In genomic region chr2:119795309-119796303, GRCh38 we compare ENCODE assay signal across 21 cellular contexts.
"Had no signal": no experiment of that assay in that cellular context is flagged by ENCODE, and none has a peak within 500 bp of the region (broad histone marks: within the 10 kb centered on the region; RNA-seq: fewer than 3 reads in every experiment).

No MANE protein-coding gene starts in this region.

- FAIRE-seq: small intestine had no signal

- H2AFZ ChIP-seq: parathyroid adenoma had no signal

- H3K27ac ChIP-seq: cardiac muscle cell, foreskin keratinocyte, parathyroid adenoma, transverse colon, uterus had no signal

- H3K27me3 ChIP-seq: cardiac muscle cell, foreskin keratinocyte, transverse colon, uterus had no signal

- ATAC-seq: activated T-cell treated with anti-CD3 and anti-CD28 coated beads, Interleukin-2, amount 50 U/mL, for 72 hours; foreskin keratinocyte; sciatic nerve; stimulated activated naive B cell treated with anti-CD40 and anti-IgM and Interleukin-4, amounts not matched to agents 10 μg/mL and 1 μg/mL and 100 μg/mL, for 72 hours had no signal

- DNase-seq: activated CD4-positive, alpha-beta memory T cell treated with anti-CD3 and anti-CD28 coated beads, Interleukin-2, amount 10 ng/mL, durations not matched to agents 7 days and 5 days; activated CD4-positive, alpha-beta T cell treated with anti-CD3 and anti-CD28 coated beads, Interleukin-2, amount 10 ng/mL, durations not matched to agents 24 days and 14 days; activated effector memory CD4-positive, alpha-beta T cell treated with Interleukin-2 at 50 U/mL for 16 hours; activated naive CD4-positive, alpha-beta T cell treated with anti-CD3 and anti-CD28 coated beads, Interleukin-2, amount 10 ng/mL, durations not matched to agents 7 days and 5 days; activated T-cell treated with anti-CD3 and anti-CD28 coated beads, Interleukin-2, amount 50 U/mL, for 72 hours; amygdala; effector CD4-positive, alpha-beta T cell; erythroblast; foreskin keratinocyte; hippocampal formation; small intestine; stimulated activated CD4-positive, alpha-beta T cell treated with anti-CD3 and anti-CD28 coated beads, Interleukin-2, amount 100 ng/mL, for 24 hours; stimulated activated naive B cell treated with anti-CD40 and anti-IgM and Interleukin-4, amounts not matched to agents 10 μg/mL and 1 μg/mL and 100 μg/mL, for 72 hours; transverse colon; uterus had no signal

- H3K27me3 Mint-ChIP-seq: activated CD4-positive, alpha-beta memory T cell treated with anti-CD3 and anti-CD28 coated beads, Interleukin-2, amount 10 ng/mL, durations not matched to agents 7 days and 5 days; activated CD4-positive, alpha-beta T cell treated with anti-CD3 and anti-CD28 coated beads, Interleukin-2, amount 10 ng/mL, durations not matched to agents 24 days and 14 days; activated naive CD4-positive, alpha-beta T cell treated with anti-CD3 and anti-CD28 coated beads, Interleukin-2, amount 10 ng/mL, durations not matched to agents 7 days and 5 days; dendritic cell treated with granulocyte-macrophage colony-stimulating factor and Interleukin-4, amounts not matched to agents 40 ng/mL and 50 ng/mL, for 4 days; memory B cell; natural killer cell treated with Interleukin-12 subunit alpha and Interleukin-12 subunit beta and Interleukin-15 and Interleukin-18, amount 100 ng/mL, for 72 hours; stimulated activated naive B cell treated with anti-CD40 and anti-IgM and Interleukin-4, amounts not matched to agents 10 μg/mL and 1 μg/mL and 100 μg/mL, for 72 hours had no signal

- H3K9ac ChIP-seq: parathyroid adenoma had no signal

- H3K36me3 ChIP-seq: cardiac muscle cell, transverse colon, uterus had no signal

- H3K4me1 Mint-ChIP-seq: activated CD4-positive, alpha-beta T cell treated with anti-CD3 and anti-CD28 coated beads, Interleukin-2, amount 10 ng/mL, durations not matched to agents 24 days and 14 days; activated naive CD4-positive, alpha-beta T cell treated with anti-CD3 and anti-CD28 coated beads, Interleukin-2, amount 10 ng/mL, durations not matched to agents 7 days and 5 days had no signal

- H3K4me1 ChIP-seq: foreskin keratinocyte, parathyroid adenoma, transverse colon, uterus had no signal

- H3K4me3 ChIP-seq: cardiac muscle cell, transverse colon, uterus had no signal

- H3K27ac Mint-ChIP-seq: activated CD4-positive, alpha-beta memory T cell treated with anti-CD3 and anti-CD28 coated beads, Interleukin-2, amount 10 ng/mL, durations not matched to agents 7 days and 5 days; activated CD4-positive, alpha-beta T cell treated with anti-CD3 and anti-CD28 coated beads, Interleukin-2, amount 10 ng/mL, durations not matched to agents 24 days and 14 days; activated naive CD4-positive, alpha-beta T cell treated with anti-CD3 and anti-CD28 coated beads, Interleukin-2, amount 10 ng/mL, durations not matched to agents 7 days and 5 days; activated T-cell treated with anti-CD3 and anti-CD28 coated beads, Interleukin-2, amount 50 U/mL, for 72 hours; dendritic cell treated with granulocyte-macrophage colony-stimulating factor and Interleukin-4, amounts not matched to agents 40 ng/mL and 50 ng/mL, for 4 days; memory B cell; natural killer cell treated with Interleukin-12 subunit alpha and Interleukin-12 subunit beta and Interleukin-15 and Interleukin-18, amount 100 ng/mL, for 72 hours; stimulated activated naive B cell treated with anti-CD40 and anti-IgM and Interleukin-4, amounts not matched to agents 10 μg/mL and 1 μg/mL and 100 μg/mL, for 72 hours had no signal

- H3K4me3 Mint-ChIP-seq: activated CD4-positive, alpha-beta memory T cell treated with anti-CD3 and anti-CD28 coated beads, Interleukin-2, amount 10 ng/mL, durations not matched to agents 7 days and 5 days; activated CD4-positive, alpha-beta T cell treated with anti-CD3 and anti-CD28 coated beads, Interleukin-2, amount 10 ng/mL, durations not matched to agents 24 days and 14 days; activated naive CD4-positive, alpha-beta T cell treated with anti-CD3 and anti-CD28 coated beads, Interleukin-2, amount 10 ng/mL, durations not matched to agents 7 days and 5 days; activated T-cell treated with anti-CD3 and anti-CD28 coated beads, Interleukin-2, amount 50 U/mL, for 72 hours; dendritic cell treated with granulocyte-macrophage colony-stimulating factor and Interleukin-4, amounts not matched to agents 40 ng/mL and 50 ng/mL, for 4 days; memory B cell; natural killer cell treated with Interleukin-12 subunit alpha and Interleukin-12 subunit beta and Interleukin-15 and Interleukin-18, amount 100 ng/mL, for 72 hours; stimulated activated naive B cell treated with anti-CD40 and anti-IgM and Interleukin-4, amounts not matched to agents 10 μg/mL and 1 μg/mL and 100 μg/mL, for 72 hours had no signal
